Comparison of ENCODE assay signal across 26 cellular contexts in genomic region chrX:22059800-22060199, GRCh38. TPM values are rescaled to one million over a fixed set of nuclear protein-coding genes. Genes with fewer than 3 reads are reported as not detected.
DNase-seq lines count a peak whose midpoint lies in the region; ATAC-seq, FAIRE-seq and TF ChIP-seq lines count a peak whose summit lies in the region.
"Had no signal": no experiment of that assay in that cellular context is flagged by ENCODE, and none has a peak within 500 bp of the region (broad histone marks: within the 10 kb centered on the region; RNA-seq: fewer than 3 reads in every experiment).

No MANE protein-coding gene starts in this region.

- H3K4ac ChIP-seq in H9 (ENCODE audit: low read depth, low read length) = no peak overlapping the region

- H3K9ac ChIP-seq in GM12878 (ENCODE audit: control insufficient read depth, insufficient read depth, low read length) (no peak overlapping the region), H9 (ENCODE audit: extremely low read depth, insufficient read length, low read length) (no peak overlapping the region)

- no peaks in the 10 kb centered on the region; the same call in 1 of the 3 replicates for H3K9me3 ChIP-seq in GM12878 (replicated peaks; ENCODE audit: control insufficient read depth, insufficient read depth, low read length)
- H3K9me3 ChIP-seq in H9 (ENCODE audit: control insufficient read depth, low read depth, low read length) = no peaks in the 10 kb centered on the region
- no peaks in the 10 kb centered on the region for H3K9me3 ChIP-seq in heart left ventricle
- H3K9me3 ChIP-seq: adrenal gland, breast epithelium, left ventricle myocardium inferior, upper lobe of left lung had no signal

- peak overlapping the region; percentile 55 for H3K27ac ChIP-seq in GM12878 (ENCODE audit: control insufficient read depth, insufficient read depth)
- no peak overlapping the region for H3K27ac ChIP-seq in H9 (ENCODE audit: insufficient read length, low read depth, low read length)
- no peak overlapping the region for H3K27ac ChIP-seq in heart left ventricle
- H3K27ac ChIP-seq: adrenal gland, breast epithelium, C4-2B, coronary artery, left ventricle myocardium inferior, upper lobe of left lung, VCaP had no signal

- H2BK5ac ChIP-seq in H9 (ENCODE audit: insufficient read length, low read length) = no peak overlapping the region

- no peak overlapping the region for H3K56ac ChIP-seq in H9 (ENCODE audit: insufficient read length, low read depth, low read length)

- no peak overlapping the region for H3K23ac ChIP-seq in H9 (ENCODE audit: insufficient read length, low read depth, low read length)

- H4K5ac ChIP-seq in H9 (ENCODE audit: insufficient read length, low read depth, low read length) = no peak overlapping the region

- H3K36me3 ChIP-seq in GM12878 (ENCODE audit: control insufficient read depth in 2 of 2, insufficient read depth in 2 of 2, low read length in 1 of 2) = no peaks in the 10 kb centered on the region
- no peaks in the 10 kb centered on the region for H3K36me3 ChIP-seq in heart left ventricle
- H3K36me3 ChIP-seq: adrenal gland, breast epithelium, left ventricle myocardium inferior, upper lobe of left lung had no signal

- H3K4me2 ChIP-seq in GM12878 (ENCODE audit: control insufficient read depth, insufficient read depth) = peak overlapping the region; percentile 21; the same call in 1 of the 2 replicates
- H3K4me2 ChIP-seq in H9 (ENCODE audit: insufficient read depth, insufficient read length, low read length) = no peak overlapping the region

- POLR2A ChIA-PET in GM12878 (lab: Charles Lee) = interaction anchor here (0.6 to 2.1 kb wide), 13 partner anchors 10 to 83 kb away, joined by 3 to 9 read pairs (median 5); no protein-coding TSS in a partner anchor

- H3K27ac Mint-ChIP-seq in activated T-cell treated with anti-CD3 and anti-CD28 coated beads, Interleukin-2, amount 50 U/mL, for 24 hours = peak overlapping the region; percentile 90
- H3K27ac Mint-ChIP-seq in stimulated activated naive CD8-positive, alpha-beta T cell treated with anti-CD3 and anti-CD28 coated beads, Interleukin-15, amount 100 ng/mL, for 72 hours = peak overlapping the region in 1 of 2 donors; percentile 90
- no peak overlapping the region for H3K27ac Mint-ChIP-seq in H9
- H3K27ac Mint-ChIP-seq: IgD-negative memory B cell, mesothelial cell of epicardium had no signal

- H2BK15ac ChIP-seq in H9 (ENCODE audit: low read depth, low read length) = no peak overlapping the region

- H3K27me3 Mint-ChIP-seq in activated T-cell treated with anti-CD3 and anti-CD28 coated beads, Interleukin-2, amount 50 U/mL, for 24 hours = peaks cover 22% of the 10 kb centered on the region
- H3K27me3 Mint-ChIP-seq in stimulated activated naive CD8-positive, alpha-beta T cell treated with anti-CD3 and anti-CD28 coated beads, Interleukin-15, amount 100 ng/mL, for 72 hours = no peaks in the 10 kb centered on the region
- H3K27me3 Mint-ChIP-seq in H9 (ENCODE audit: low read depth) = no peaks in the 10 kb centered on the region
- H3K27me3 Mint-ChIP-seq: naive thymus-derived CD8-positive, alpha-beta T cell had no signal

- no peaks in the 10 kb centered on the region for H3K9me3 Mint-ChIP-seq in activated T-cell treated with anti-CD3 and anti-CD28 coated beads, Interleukin-2, amount 50 U/mL, for 24 hours
- H3K9me3 Mint-ChIP-seq in stimulated activated naive CD8-positive, alpha-beta T cell treated with anti-CD3 and anti-CD28 coated beads, Interleukin-15, amount 100 ng/mL, for 72 hours = no peaks in the 10 kb centered on the region
- H3K9me3 Mint-ChIP-seq in H9 = peaks cover 0 to 28% of the 10 kb centered on the region in 2 experiments; a peak in 4 of 5 replicates
- H3K9me3 Mint-ChIP-seq: IgD-negative memory B cell; naive thymus-derived CD8-positive, alpha-beta T cell had no signal

- H3K14ac ChIP-seq in H9 (ENCODE audit: insufficient read depth, low read length) = no peak overlapping the region

- no peak for DNase-seq in activated T-cell treated with anti-CD3 and anti-CD28 coated beads, Interleukin-2, amount 50 U/mL, for 24 hours
- DNase-seq in activated T-cell treated with anti-CD3 and anti-CD28 coated beads, Interleukin-2, amount 50 U/mL, for 1 hour = no peak
- DNase-seq in NCI-H2227 treated with DMSO at 0.1 percent for 48 hours (lab: John Stamatoyannopoulos, UW) = peak; percentile 69
- no peak for DNase-seq in GM12878 (ENCODE audit: low read depth, low spot score)
- no peak for DNase-seq in stimulated activated naive CD8-positive, alpha-beta T cell treated with anti-CD3 and anti-CD28 coated beads, Interleukin-15, amount 100 ng/mL, for 72 hours
- DNase-seq in H9 = no peak
- DNase-seq in NCI-H748 (lab: John Stamatoyannopoulos, UW; ENCODE audit: unreplicated experiment) = no peak
- DNase-seq in heart left ventricle = no peak
- DNase-seq: activated CD4-positive, alpha-beta T cell treated with anti-CD3 and anti-CD28 coated beads, Interleukin-2, amount 50 U/mL, for 4 hours; adrenal gland; left ventricle myocardium inferior; naive thymus-derived CD8-positive, alpha-beta T cell; NCI-H1105; NCI-H2081 treated with DMSO at 0.1 percent for 48 hours; NCI-H510A treated with DMSO at 0.1 percent for 48 hours; retina; stimulated activated CD4-positive, alpha-beta T cell treated with anti-CD3 and anti-CD28 coated beads, Interleukin-4, amount 100 ng/mL, for 24 hours; T-helper 2 cell; upper lobe of left lung had no signal

- H3K4me1 ChIP-seq in GM12878 (ENCODE audit: control insufficient read depth, insufficient read depth, low read length) (peaks cover 20% of the 10 kb centered on the region), H9 (ENCODE audit: insufficient read depth, low read length) (no peaks in the 10 kb centered on the region; the same call in 1 of the 2 replicates), heart left ventricle (peaks cover 0 to 5% (median 0%) of the 10 kb centered on the region in 12 donors)
- H3K4me1 ChIP-seq: adrenal gland, breast epithelium, left ventricle myocardium inferior, upper lobe of left lung had no signal

- H4K91ac ChIP-seq in H9 (ENCODE audit: insufficient read length, low read depth, low read length) = no peak overlapping the region

- H3K4me1 Mint-ChIP-seq in activated T-cell treated with anti-CD3 and anti-CD28 coated beads, Interleukin-2, amount 50 U/mL, for 24 hours (ENCODE audit: low read depth) = peaks cover 67% of the 10 kb centered on the region
- H3K4me1 Mint-ChIP-seq in stimulated activated naive CD8-positive, alpha-beta T cell treated with anti-CD3 and anti-CD28 coated beads, Interleukin-15, amount 100 ng/mL, for 72 hours = peaks cover 74% of the 10 kb centered on the region
- peaks cover 7% of the 10 kb centered on the region in 2 experiments for H3K4me1 Mint-ChIP-seq in H9

- H3K79me2 ChIP-seq in GM12878 (ENCODE audit: control insufficient read depth, insufficient read depth, low read length) (no peaks in the 10 kb centered on the region), H9 (ENCODE audit: insufficient read depth, low read length) (no peaks in the 10 kb centered on the region)

- TF ChIP-seq CTCF in GM12878 (IDR thresholded peaks at IDR 0.05 in 2 of 3, conservative IDR thresholded peaks at IDR 0.05 in 1 of 3; ENCODE audit: control insufficient read depth in 2 of 3, extremely low read depth in 1 of 3, insufficient read depth in 1 of 3, low read depth in 3 of 3, low read length in 3 of 3) (no peak), H9 (conservative IDR thresholded peaks at IDR 0.05) (no peak), heart left ventricle (IDR thresholded peaks at IDR 0.05) (no peak)

- H3K36me3 Mint-ChIP-seq in activated T-cell treated with anti-CD3 and anti-CD28 coated beads, Interleukin-2, amount 50 U/mL, for 24 hours (ENCODE audit: low read depth) = peaks cover 1% of the 10 kb centered on the region
- no peaks in the 10 kb centered on the region for H3K36me3 Mint-ChIP-seq in H9 (ENCODE audit: insufficient read depth in 1 of 3, low read depth in 3 of 3)
- H3K36me3 Mint-ChIP-seq: IgD-negative memory B cell; mesothelial cell of epicardium; naive thymus-derived CD8-positive, alpha-beta T cell had no signal

- H3K18ac ChIP-seq in H9 (ENCODE audit: insufficient read length, low read depth, low read length) = no peak overlapping the region

- no peak for TF ChIP-seq EP300 in GM12878 (IDR thresholded peaks at IDR 0.05; ENCODE audit: borderline replicate concordance in 1 of 2, control insufficient read depth in 1 of 2, low read depth in 2 of 2, low read length in 2 of 2)

- H2BK12ac ChIP-seq in H9 (ENCODE audit: insufficient read length, low read depth, low read length) = no peak overlapping the region

- ATAC-seq in GM12878 = no peak
- ATAC-seq in stimulated activated naive CD8-positive, alpha-beta T cell treated with anti-CD3 and anti-CD28 coated beads, Interleukin-15, amount 100 ng/mL, for 72 hours = no peak
- no peak for ATAC-seq in heart left ventricle
- ATAC-seq: naive thymus-derived CD8-positive, alpha-beta T cell had no signal

- no peak overlapping the region for H2AK5ac ChIP-seq in H9 (ENCODE audit: insufficient read length, low read length)

- H3K4me3 Mint-ChIP-seq in activated T-cell treated with anti-CD3 and anti-CD28 coated beads, Interleukin-2, amount 50 U/mL, for 24 hours = no peak overlapping the region
- H3K4me3 Mint-ChIP-seq in stimulated activated naive CD8-positive, alpha-beta T cell treated with anti-CD3 and anti-CD28 coated beads, Interleukin-15, amount 100 ng/mL, for 72 hours = peak overlapping the region; percentile 71 to 74
- no peak overlapping the region for H3K4me3 Mint-ChIP-seq in H9
- H3K4me3 Mint-ChIP-seq: mesothelial cell of epicardium; naive thymus-derived CD8-positive, alpha-beta T cell had no signal

- FAIRE-seq in GM12878 (lab: Jason Lieb, UNC) = no peak
- FAIRE-seq: H54 had no signal

- WGBS in GM12878 (ENCODE audit: insufficient coverage, insufficient replicate concordance, low lambda C conversion rate, missing lambda C conversion rate) = 26% methylated on average over 2 of the region's 2 CpGs
- WGBS in H9 (ENCODE audit: extremely low coverage, insufficient read length, low lambda C conversion rate) = no CpG with 5 or more reads among the region's 2 CpGs
- WGBS in heart left ventricle, 4 donors = 51 to 88% (median 65%) methylated on average over 2 of the region's 2 CpGs

- no peak overlapping the region for H3K4me3 ChIP-seq in GM12878
- H3K4me3 ChIP-seq in heart left ventricle = no peak overlapping the region
- H3K4me3 ChIP-seq: adrenal gland, breast epithelium, coronary artery, left ventricle myocardium inferior, upper lobe of left lung had no signal

- H2AFZ ChIP-seq in GM12878 (ENCODE audit: control insufficient read depth, low read depth, low read length) = 0 out of 2 replicates have a peak overlapping the region, but pooled peaks have one; percentile 2
- no peak overlapping the region for H2AFZ ChIP-seq in H9 (ENCODE audit: low read length)

- CTCF ChIA-PET in GM12878 (lab: Yijun Ruan, JAX) = interaction anchor here (1.2 to 3.8 kb wide), 9 partner anchors 8 to 74 kb away, joined by 3 to 23 read pairs (median 10); no protein-coding TSS in a partner anchor

- H4K20me1 ChIP-seq in GM12878 (ENCODE audit: control insufficient read depth, insufficient read depth) (no peaks in the 10 kb centered on the region), H9 (ENCODE audit: control insufficient read depth, insufficient read depth, insufficient read length) (no peaks in the 10 kb centered on the region)

- RAD21 ChIA-PET in GM12878 (lab: Charles Lee; ENCODE audit: unreplicated experiment) = interaction anchor here (0.7 to 3.1 kb wide), 15 partner anchors 9 to 88 kb away, joined by 3 to 24 read pairs (median 8); no protein-coding TSS in a partner anchor

- in situ Hi-C loops in GM12878 (cut with MboI) = no loop called here

- H2BK20ac ChIP-seq in H9 (ENCODE audit: low read depth, low read length, poor library complexity, severe bottlenecking) = no peak overlapping the region

- H3K79me1 ChIP-seq in H9 (ENCODE audit: insufficient read depth, low read depth, low read length, poor library complexity, severe bottlenecking) = no peaks in the 10 kb centered on the region

- no peaks in the 10 kb centered on the region for H3K27me3 ChIP-seq in GM12878 (replicated peaks in 1 of 2; ENCODE audit: control insufficient read depth in 2 of 2, insufficient read depth in 2 of 2, low read length in 1 of 2)
- no peaks in the 10 kb centered on the region for H3K27me3 ChIP-seq in H9 (ENCODE audit: insufficient read depth, low read length)
- no peaks in the 10 kb centered on the region for H3K27me3 ChIP-seq in heart left ventricle
- H3K27me3 ChIP-seq: upper lobe of left lung had no signal

- BruUV-seq in GM12878 (replicated peaks; lab: Mats Ljungman, UMichigan) = no TSS peak

- no peak overlapping the region for H3T11ph ChIP-seq in H9 (ENCODE audit: low read length)

- no peak overlapping the region for H2BK120ac ChIP-seq in H9 (ENCODE audit: low read depth, low read length, poor library complexity, severe bottlenecking)

- no peak for TF ChIP-seq RAD21 in GM12878 (IDR thresholded peaks at IDR 0.05; ENCODE audit: insufficient read depth, low read depth, low read length)

- H4K8ac ChIP-seq in H9 (replicated peaks; ENCODE audit: insufficient read length, low read depth, low read length) = no peak overlapping the region

- intact Hi-C loops in GM12878 (cut with micrococcal nuclease; ENCODE audit: unreplicated experiment) = no loop called here
- intact Hi-C loops in heart left ventricle (cut with DNase I) = no loop called here

- TF ChIP-seq POLR2A in GM12878 (IDR thresholded peaks at IDR 0.05; ENCODE audit: low read depth, low read length) = no peak
- TF ChIP-seq POLR2A in heart left ventricle (IDR thresholded peaks at IDR 0.05) = no peak

- SMC1A ChIA-PET in GM12878 (lab: Charles Lee; ENCODE audit: uncharacterized antibody, unreplicated experiment) = interaction anchor here (0.9 to 2.9 kb wide), 16 partner anchors 9 to 77 kb away, joined by 3 to 25 read pairs (median 8); no protein-coding TSS in a partner anchor

- H3K23me2 ChIP-seq in H9 (ENCODE audit: insufficient read length, low read depth, low read length, poor library complexity, severe bottlenecking) = no peaks in the 10 kb centered on the region

RNA-seq across cellular contexts. Expression of gene PHEX, which starts 27.7 kb away (rescaled TPM):
- 20.4 and 28.3 TPM in 2 replicates for total RNA-seq in GM12878 (2013; cell fraction: nucleolus; rRNA removed)
- total RNA-seq in GM12878 (2014; rRNA removed) (1.0 and 1.1 TPM in 2 replicates), GM12878 (2014; rRNA removed; fragmentation: Illumina TruSeq; extraction: Trizol) (0.85 and 0.88 TPM in 2 replicates), GM12878 (2021) (0.56 TPM in 2 replicates), H9 (2021) (0.11 and 0.15 TPM in 2 replicates), heart left ventricle (under 1 TPM in 5 of 9 donors, not detected in 4; 0.11 to 0.53 (median 0.34) TPM)
- polyA plus RNA-seq in GM12878 (2011; ENCODE audit: low read depth) = 0.04 TPM
- polyA plus RNA-seq in GM12878 (2011; rRNA removed) (97.2 and 103 TPM in 2 replicates), GM12878 (2014; fragmentation: Illumina TruSeq; extraction: Trizol) (0.46 and 0.73 TPM in 2 replicates), GM12878 (2014; fragmentation: Nextera tagmentation; extraction: Ambion mirVana) (under 1 TPM; 0.33 to 0.53 TPM), GM12878 (2014; rRNA removed) (0.24 and 0.63 TPM in 2 replicates), GM12878 (2016; fragmentation: Nextera tagmentation; extraction: Ambion mirVana) (under 1 TPM; 0.12 to 0.14 TPM), heart left ventricle (under 1 TPM in 1 of 2 donors, not detected in 1; 0.01 TPM)
- polyA plus RNA-seq in GM12878 (2011; cell fraction: cytosol; rRNA removed) = 66.0 and 82.4 TPM in 2 replicates
- polyA plus RNA-seq in GM12878 (2011; cell fraction: nucleus; rRNA removed) = 94.9 and 105 TPM in 2 replicates
- polyA plus RNA-seq in GM12878 (2012) = 0.03 and 0.06 TPM in 2 replicates
- 292 and 342 TPM in 2 replicates for polyA minus RNA-seq in GM12878 (2011; rRNA and poly(A)+ RNA removed)
- polyA minus RNA-seq in GM12878 (2011; cell fraction: cytosol; rRNA and poly(A)+ RNA removed) = 41.1 and 57.5 TPM in 2 replicates
- polyA minus RNA-seq in GM12878 (2011; cell fraction: nucleus; rRNA and poly(A)+ RNA removed) = 259 and 287 TPM in 2 replicates
- polyA plus RNA-seq: naive thymus-derived CD8-positive, alpha-beta T cell had no signal

Comparison
In these comparisons a context has a peak if more than half of its experiments do, and no peak if none do; other contexts are left out.
1. H3K4me3 Mint-ChIP-seq: peak in stimulated activated naive CD8-positive, alpha-beta T cell treated with anti-CD3 and anti-CD28 coated beads, Interleukin-15, amount 100 ng/mL, for 72 hours (2 of 2); none in activated T-cell treated with anti-CD3 and anti-CD28 coated beads, Interleukin-2, amount 50 U/mL, for 24 hours (single experiment) and H9 (0 of 2).